Comparison of ENCODE assay signal across 1 cellular context in genomic region chr4:141246683-141247429, GRCh38.
TF ChIP-seq lines count a peak whose summit lies in the region.

No MANE protein-coding gene starts in this region.

TF ChIP-seq in HepG2, 621 proteins besides CTCF, POLR2A, EP300 and RAD21:
- no peak for TF ChIP-seq SETDB1 (CRISPR knock-in tag; IDR thresholded peaks at IDR 0.05; ENCODE audit: borderline replicate concordance)
- TF ChIP-seq MAFF (IDR thresholded peaks at IDR 0.05; ENCODE audit: low read depth, low read length), result peak; percentile 33; the same call in 1 of the 2 replicates
- peak; percentile 12 to 39; a peak in 2 of 4 replicates for TF ChIP-seq MAFK (conservative IDR thresholded peaks at IDR 0.05 in 1 of 2, IDR thresholded peaks at IDR 0.05 in 1 of 2; ENCODE audit: low read length in 2 of 2)
- no peak for TF ChIP-seq ZFY (CRISPR knock-in tag; IDR thresholded peaks at IDR 0.05)
